Comparison of ENCODE assay signal across 1 cellular context in genomic region chr14:73754911-73755360, GRCh38.
TF ChIP-seq lines count a peak whose summit lies in the region.

No MANE protein-coding gene starts in this region.

TF ChIP-seq in K562, 482 proteins besides CTCF, POLR2A, EP300 and RAD21 (continued from another document):
- no peak for TF ChIP-seq CUX1 (CRISPR knock-in tag; IDR thresholded peaks at IDR 0.05)
- peak; percentile 58 for TF ChIP-seq POLR2G (IDR thresholded peaks at IDR 0.05; ENCODE audit: low read depth, low read length)
- no peak for TF ChIP-seq SP1 (CRISPR knock-in tag; IDR thresholded peaks at IDR 0.05)
- TF ChIP-seq ESRRA (IDR thresholded peaks at IDR 0.05; ENCODE audit: borderline replicate concordance, low read depth): no peak
- TF ChIP-seq RHOXF2B (CRISPR knock-in tag; conservative IDR thresholded peaks at IDR 0.05): no peak
- TF ChIP-seq MGA (IDR thresholded peaks at IDR 0.05): peak; percentile 83
- peak; percentile 11; the same call in 1 of the 2 replicates for TF ChIP-seq DMBX1 (CRISPR knock-in tag; IDR thresholded peaks at IDR 0.05; ENCODE audit: borderline replicate concordance)
- no peak for TF ChIP-seq RBBP5 (IDR thresholded peaks at IDR 0.05; ENCODE audit: borderline replicate concordance, insufficient read depth, low read length, poor library complexity, severe bottlenecking)
- TF ChIP-seq ESRRB (CRISPR knock-in tag; IDR thresholded peaks at IDR 0.05; ENCODE audit: borderline replicate concordance): no peak
- no peak for TF ChIP-seq RBM39 (optimal IDR thresholded peaks at IDR 0.05; ENCODE audit: low read depth, low read length)
- no peak for TF ChIP-seq KLF6 (CRISPR knock-in tag; IDR thresholded peaks at IDR 0.05; ENCODE audit: borderline replicate concordance)
